Comparison of ENCODE assay signal across 9 cellular contexts in the genomic region with DNA sequence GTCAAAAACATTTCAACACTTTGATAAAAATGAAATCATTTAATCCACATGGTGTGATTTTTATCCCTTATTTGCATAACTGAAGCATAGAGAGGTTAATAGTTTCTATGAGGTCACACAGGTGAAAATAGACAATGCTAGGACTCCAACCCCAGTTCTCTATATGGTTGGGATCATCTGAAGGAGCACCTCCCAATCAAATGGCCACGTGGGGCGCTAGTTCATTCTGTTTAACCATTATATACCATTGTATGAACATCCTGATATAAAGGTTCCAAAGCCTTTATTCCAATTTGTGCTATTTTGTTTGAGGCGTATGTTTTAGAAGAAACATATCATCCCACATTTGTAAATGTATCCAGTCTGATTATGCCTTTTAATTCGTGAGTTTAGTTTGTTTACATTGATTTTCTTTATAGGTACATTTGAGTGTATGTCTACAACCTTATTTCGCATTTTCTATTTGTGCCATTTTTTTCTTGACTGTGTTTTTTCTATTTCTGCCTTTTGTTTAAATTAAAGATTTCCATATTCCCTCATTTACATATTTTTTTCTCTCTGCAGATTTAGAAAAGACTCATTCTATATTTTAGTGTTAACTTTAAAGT.
DNase-seq lines count a peak whose midpoint lies in the region; ATAC-seq and TF ChIP-seq lines count a peak whose summit lies in the region.
"Had no signal": no experiment of that assay in that cellular context is flagged by ENCODE, and none has a peak within 500 bp of the region (broad histone marks: within the 10 kb centered on the region; RNA-seq: fewer than 3 reads in every experiment).

No MANE protein-coding gene starts in this region.

- peak; percentile 88 for ATAC-seq in GM21529 (IDR thresholded peaks at IDR 0.05; ENCODE audit: unreplicated experiment)
- ATAC-seq: sciatic nerve had no signal

- no peaks in the 10 kb centered on the region for H3K4me1 Mint-ChIP-seq in activated T-cell treated with anti-CD3 and anti-CD28 coated beads, Interleukin-2, amount 50 U/mL, for 24 hours (ENCODE audit: low read depth)

- no peak overlapping the region for H3K4me3 Mint-ChIP-seq in activated T-cell treated with anti-CD3 and anti-CD28 coated beads, Interleukin-2, amount 50 U/mL, for 24 hours

- DNase-seq in GM12865 (ENCODE audit: low read depth): peak; percentile 30
- peak; percentile 9 for DNase-seq in HuH-7 (ENCODE audit: low spot score)
- DNase-seq in epithelial cell of esophagus (ENCODE audit: low read depth): peak; percentile 43
- DNase-seq in posterior cingulate gyrus: no peak
- DNase-seq in ureter (ENCODE audit: low spot score): no peak
- no peak for DNase-seq in DMS79 (lab: John Stamatoyannopoulos, UW)
- DNase-seq in activated T-cell treated with anti-CD3 and anti-CD28 coated beads, Interleukin-2, amount 50 U/mL, for 24 hours: no peak

- intact Hi-C loops in posterior cingulate gyrus (cut with DNase I): no loop called here

- no peaks in the 10 kb centered on the region for H3K27me3 Mint-ChIP-seq in activated T-cell treated with anti-CD3 and anti-CD28 coated beads, Interleukin-2, amount 50 U/mL, for 24 hours

- peaks cover 13% of the 10 kb centered on the region for H3K9me3 Mint-ChIP-seq in activated T-cell treated with anti-CD3 and anti-CD28 coated beads, Interleukin-2, amount 50 U/mL, for 24 hours

- H3K36me3 Mint-ChIP-seq in activated T-cell treated with anti-CD3 and anti-CD28 coated beads, Interleukin-2, amount 50 U/mL, for 24 hours (ENCODE audit: low read depth): no peaks in the 10 kb centered on the region

- TF ChIP-seq CTCF in GM12865 (IDR thresholded peaks at IDR 0.05; ENCODE audit: insufficient read depth, low read depth, low read length, missing control alignments): peak; percentile 62
- peak; percentile 63 for TF ChIP-seq CTCF in epithelial cell of esophagus (IDR thresholded peaks at IDR 0.05; ENCODE audit: insufficient read depth, low read depth, low read length, missing control alignments)

- H3K4me3 ChIP-seq in GM12865 (ENCODE audit: low read depth, low read length): no peak overlapping the region
- no peak overlapping the region for H3K4me3 ChIP-seq in epithelial cell of esophagus (ENCODE audit: low read length)

- H3K27ac Mint-ChIP-seq in activated T-cell treated with anti-CD3 and anti-CD28 coated beads, Interleukin-2, amount 50 U/mL, for 24 hours: no peak overlapping the region

Comparison
In these comparisons a context has a peak if more than half of its experiments do, and no peak if none do; other contexts are left out.
1. DNase-seq: peak in GM12865 (single experiment), HuH-7 (single experiment) and epithelial cell of esophagus (single experiment); none in posterior cingulate gyrus (0 of 10), ureter (single experiment), DMS79 (single experiment) and activated T-cell treated with anti-CD3 and anti-CD28 coated beads, Interleukin-2, amount 50 U/mL, for 24 hours (single experiment).